8 cellular contexts compared by ENCODE assay signal in the genomic region with DNA sequence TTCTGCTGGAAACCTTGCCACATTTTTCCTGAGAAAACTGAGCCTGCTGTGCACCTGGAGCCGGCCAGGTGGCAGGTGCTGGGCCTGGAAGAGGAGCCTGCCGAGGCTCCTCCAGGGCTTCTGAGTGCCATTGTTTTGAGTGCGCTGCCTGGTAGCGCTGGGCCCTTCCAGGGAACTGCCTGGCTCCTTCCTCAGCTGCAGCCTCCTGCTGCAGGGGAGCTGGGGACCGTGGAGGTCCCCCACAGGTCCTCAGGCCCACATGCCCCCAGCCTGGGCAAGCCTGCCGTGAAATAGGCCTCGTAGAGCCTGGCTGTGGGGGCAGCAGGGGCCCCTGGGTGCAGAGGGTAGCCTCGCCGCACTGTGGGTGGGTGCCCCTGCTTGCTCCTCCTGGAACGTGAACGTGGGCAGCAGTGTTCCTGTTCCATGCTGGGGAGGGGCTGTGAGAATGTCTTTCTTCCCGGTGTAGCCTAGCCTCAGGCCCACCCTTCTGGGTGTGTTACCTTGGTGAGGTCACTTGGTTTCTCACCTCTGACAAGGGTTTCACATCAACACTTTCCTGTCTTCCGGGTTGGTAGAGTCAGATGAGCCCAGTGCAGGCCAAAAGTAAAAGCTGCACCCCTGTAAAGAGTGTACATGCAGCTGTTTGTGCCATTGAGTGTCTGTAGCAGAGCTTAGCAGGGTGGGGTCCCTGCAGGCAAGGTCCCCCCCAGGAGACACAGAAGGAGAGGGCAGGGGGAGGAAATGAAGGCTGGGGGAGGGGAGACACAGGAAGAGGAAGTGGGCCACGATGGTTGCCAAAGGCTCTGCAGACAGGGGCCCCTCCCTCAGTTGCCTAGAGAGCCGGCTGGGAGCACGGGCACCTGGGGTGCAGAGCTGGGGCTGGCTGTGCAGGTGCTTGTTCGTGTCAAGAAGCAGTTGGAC. TPM values are rescaled to one million over a fixed set of nuclear protein-coding genes. Genes with fewer than 3 reads are reported as not detected.
DNase-seq lines count a peak whose midpoint lies in the region; ATAC-seq and TF ChIP-seq lines count a peak whose summit lies in the region.

No MANE protein-coding gene starts in this region.

- TF ChIP-seq CTCF in epithelial cell of esophagus (IDR thresholded peaks at IDR 0.05; ENCODE audit: insufficient read depth, low read depth, low read length, missing control alignments) (peak; percentile 23), omental fat pad (IDR thresholded peaks at IDR 0.05) (no peak)

- ATAC-seq in HG03025 (IDR thresholded peaks at IDR 0.05; ENCODE audit: low FRiP score, unreplicated experiment), result peak; percentile 61
- no peak for ATAC-seq in omental fat pad (ENCODE audit: low FRiP score)

- DNase-seq in NCI-H510A treated with DMSO at 0.1 percent for 48 hours (lab: John Stamatoyannopoulos, UW), result peak; percentile 42
- DNase-seq in NCI-H510A (lab: John Stamatoyannopoulos, UW), result no peak
- peak; percentile 54 for DNase-seq in NCI-H2107 (lab: John Stamatoyannopoulos, UW)
- peak; percentile 72 for DNase-seq in activated CD4-positive, alpha-beta T cell treated with anti-CD3 and anti-CD28 coated beads, Interleukin-2, amount 50 U/mL, for 1 hour
- peak; percentile 33 for DNase-seq in epithelial cell of esophagus (ENCODE audit: low read depth)
- DNase-seq in stimulated activated CD4-positive, alpha-beta T cell treated with anti-CD3 and anti-CD28 coated beads, TNF-alpha, amount 100 ng/mL, for 1 hour (ENCODE audit: low read depth in 3 of 3, low spot score in 1 of 3), result peak in 2 of 3 donors; percentile 61 to 75
- DNase-seq in omental fat pad (ENCODE audit: low spot score), result no peak

- no peak overlapping the region for H3K4me3 ChIP-seq in epithelial cell of esophagus (ENCODE audit: low read length)

RNA-seq across cellular contexts. Expression of a gene that starts 34.5 kb away (rescaled TPM):
- total RNA-seq in omental fat pad, result 10 to 100 TPM; 49.7 to 67.5 (median 62.3) TPM

Comparison
In these comparisons a context has a peak if more than half of its experiments do, and no peak if none do; other contexts are left out.
1. DNase-seq: peak in NCI-H510A treated with DMSO at 0.1 percent for 48 hours (single experiment), NCI-H2107 (single experiment), activated CD4-positive, alpha-beta T cell treated with anti-CD3 and anti-CD28 coated beads, Interleukin-2, amount 50 U/mL, for 1 hour (single experiment), epithelial cell of esophagus (single experiment) and stimulated activated CD4-positive, alpha-beta T cell treated with anti-CD3 and anti-CD28 coated beads, TNF-alpha, amount 100 ng/mL, for 1 hour (2 of 3); none in NCI-H510A (single experiment) and omental fat pad (single experiment).